Comparison of ENCODE assay signal across 1 cellular context in the genomic region with DNA sequence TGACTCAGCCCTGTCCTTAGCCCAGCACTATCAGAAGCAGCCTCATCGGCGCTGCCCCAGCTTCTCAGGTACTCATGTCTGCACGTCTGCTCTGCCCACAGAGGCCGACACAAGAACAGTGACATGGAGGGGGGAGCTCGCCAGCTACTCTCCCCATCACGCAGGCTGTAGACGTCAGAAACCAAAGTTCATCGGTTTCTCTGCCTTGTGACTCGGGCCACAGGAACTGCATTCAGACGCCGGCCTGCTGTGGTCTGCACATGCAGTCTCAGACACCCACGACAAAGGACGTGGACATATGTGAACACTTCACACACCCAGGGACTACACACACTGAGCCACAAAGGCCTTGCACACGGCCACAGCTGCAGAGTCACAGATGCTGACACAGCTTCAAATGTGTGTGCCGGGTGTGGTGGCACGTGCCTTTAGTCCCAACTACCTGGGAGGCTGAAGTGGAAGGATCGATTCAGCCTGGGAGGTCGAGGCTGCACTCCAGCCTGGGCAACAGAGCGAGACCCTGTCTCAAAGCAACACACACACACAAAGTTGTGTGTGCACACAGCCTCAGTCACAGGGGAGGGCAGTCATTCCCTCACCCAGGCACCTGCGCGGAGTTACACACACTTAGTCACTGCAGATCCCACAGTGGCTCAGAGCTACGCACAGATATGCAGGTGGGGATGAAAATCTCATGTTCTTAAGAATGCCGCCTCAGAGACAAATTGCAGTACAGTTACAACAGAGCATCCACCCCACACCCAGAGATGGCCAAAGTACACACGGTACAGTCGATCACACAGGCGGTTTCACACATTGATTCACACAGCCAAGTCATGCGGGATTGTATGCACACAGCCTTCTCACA.
A peak's percentile ranks its signal among the peaks of the same experiment; 100 is the strongest.
TF ChIP-seq lines count a peak whose summit lies in the region.

No MANE protein-coding gene starts in this region.

TF ChIP-seq in K562, 482 proteins besides CTCF, POLR2A, EP300 and RAD21 (continues in another document):
- no peak for TF ChIP-seq CREBBP (IDR thresholded peaks at IDR 0.05; ENCODE audit: low read depth, low read length)
- peak; percentile 71 for TF ChIP-seq ZNF316 (IDR thresholded peaks at IDR 0.05)
- TF ChIP-seq SRSF7 (optimal IDR thresholded peaks at IDR 0.05; ENCODE audit: low read depth, low read length) = no peak
- 0 out of 2 replicates have a peak, but pooled peaks have one; percentile 6 for TF ChIP-seq JUNB (CRISPR knock-in tag; conservative IDR thresholded peaks at IDR 0.05)
- TF ChIP-seq TEAD4 (IDR thresholded peaks at IDR 0.05; ENCODE audit: low read length) = 0 out of 2 replicates have a peak, but pooled peaks have one; percentile 5
- no peak for TF ChIP-seq TEAD4 (CRISPR knock-in tag; IDR thresholded peaks at IDR 0.05; ENCODE audit: borderline replicate concordance)
- 0 out of 4 replicates have a peak, but pooled peaks of 1 of the 2 experiments have one; percentile 8 for TF ChIP-seq TRIM24 (IDR thresholded peaks at IDR 0.05)
- no peak for TF ChIP-seq TAF9B (IDR thresholded peaks at IDR 0.05; ENCODE audit: partially characterized antibody)
- peak; percentile 15; the same call in 1 of the 2 replicates for TF ChIP-seq DPF2 (IDR thresholded peaks at IDR 0.05)
- TF ChIP-seq HDAC2 (IDR thresholded peaks at IDR 0.05) = no peak
- TF ChIP-seq MGA (IDR thresholded peaks at IDR 0.05) = peak; percentile 88
- TF ChIP-seq ZNF134 (CRISPR knock-in tag; conservative IDR thresholded peaks at IDR 0.05) = 0 out of 2 replicates have a peak, but pooled peaks have one; percentile 7
- peak; percentile 3; the same call in 1 of the 2 replicates for TF ChIP-seq ZNF766 (CRISPR knock-in tag; conservative IDR thresholded peaks at IDR 0.05)
- TF ChIP-seq MTF1 (CRISPR knock-in tag; IDR thresholded peaks at IDR 0.05; ENCODE audit: borderline replicate concordance) = no peak
- no peak for TF ChIP-seq FOXJ3 (CRISPR knock-in tag; IDR thresholded peaks at IDR 0.05)
- TF ChIP-seq MYNN (IDR thresholded peaks at IDR 0.05) = 0 out of 2 replicates have a peak, but pooled peaks have one; percentile 0
- TF ChIP-seq MYNN (CRISPR knock-in tag; IDR thresholded peaks at IDR 0.05) = no peak
- no peak for TF ChIP-seq XRCC5 (IDR thresholded peaks at IDR 0.05; ENCODE audit: low read depth, low read length)
- TF ChIP-seq RERE (CRISPR knock-in tag; IDR thresholded peaks at IDR 0.05; ENCODE audit: borderline replicate concordance) = no peak
- TF ChIP-seq NR3C1 (CRISPR knock-in tag; IDR thresholded peaks at IDR 0.05) = no peak
- 0 out of 2 replicates have a peak, but pooled peaks have one; percentile 30 for TF ChIP-seq ZBTB1 (CRISPR knock-in tag; IDR thresholded peaks at IDR 0.05; ENCODE audit: borderline replicate concordance, low read depth)
- TF ChIP-seq MLX (CRISPR knock-in tag; conservative IDR thresholded peaks at IDR 0.05) = 0 out of 4 replicates have a peak, but pooled peaks of 1 of the 2 experiments have one; percentile 38
- peak; percentile 3; the same call in 1 of the 2 replicates for TF ChIP-seq PKNOX1 (IDR thresholded peaks at IDR 0.05)
- TF ChIP-seq ZNF184 (CRISPR knock-in tag; IDR thresholded peaks at IDR 0.05) = no peak
- TF ChIP-seq CREB1 (IDR thresholded peaks at IDR 0.05) = no peak
- peak; percentile 35; the same call in 1 of the 2 replicates for TF ChIP-seq CREB1 (CRISPR knock-in tag; IDR thresholded peaks at IDR 0.05)
- TF ChIP-seq, protein P1, sequence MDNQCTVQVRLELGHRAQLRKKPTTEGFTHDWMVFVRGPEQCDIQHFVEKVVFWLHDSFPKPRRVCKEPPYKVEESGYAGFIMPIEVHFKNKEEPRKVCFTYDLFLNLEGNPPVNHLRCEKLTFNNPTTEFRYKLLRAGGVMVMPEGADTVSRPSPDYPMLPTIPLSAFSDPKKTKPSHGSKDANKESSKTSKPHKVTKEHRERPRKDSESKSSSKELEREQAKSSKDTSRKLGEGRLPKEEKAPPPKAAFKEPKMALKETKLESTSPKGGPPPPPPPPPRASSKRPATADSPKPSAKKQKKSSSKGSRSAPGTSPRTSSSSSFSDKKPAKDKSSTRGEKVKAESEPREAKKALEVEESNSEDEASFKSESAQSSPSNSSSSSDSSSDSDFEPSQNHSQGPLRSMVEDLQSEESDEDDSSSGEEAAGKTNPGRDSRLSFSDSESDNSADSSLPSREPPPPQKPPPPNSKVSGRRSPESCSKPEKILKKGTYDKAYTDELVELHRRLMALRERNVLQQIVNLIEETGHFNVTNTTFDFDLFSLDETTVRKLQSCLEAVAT (IDR thresholded peaks at IDR 0.05) = 0 out of 4 replicates have a peak, but pooled peaks of 1 of the 2 experiments have one; percentile 42
- TF ChIP-seq HMG20B (CRISPR knock-in tag; IDR thresholded peaks at IDR 0.05) = no peak
- no peak for TF ChIP-seq CHAMP1 (IDR thresholded peaks at IDR 0.05)
- TF ChIP-seq ZC3H11A (IDR thresholded peaks at IDR 0.05; ENCODE audit: low read depth, low read length) = no peak
